In genomic region chr4:27048350-27049100, GRCh38 we compare ENCODE assay signal across 8 cellular contexts.
DNase-seq lines count a peak whose midpoint lies in the region; ATAC-seq and TF ChIP-seq lines count a peak whose summit lies in the region.

No MANE protein-coding gene starts in this region.

- peaks cover 4 to 11% (median 8%) of the 10 kb centered on the region in 4 donors for H3K4me1 Mint-ChIP-seq in naive thymus-derived CD8-positive, alpha-beta T cell

- H3K4me3 ChIP-seq in HFF-Myc (replicated peaks; ENCODE audit: low read depth, low read length) (peak overlapping the region; percentile 21; the same call in 1 of the 2 replicates), OCI-LY7 (ENCODE audit: low read depth, low read length, poor library complexity, severe bottlenecking) (peak overlapping the region; percentile 44), duodenal mucosa (ENCODE audit: low read depth in 1 of 2, low read length in 2 of 2) (peak overlapping the region; percentile 41 to 48)

- H3K4me2 ChIP-seq in OCI-LY7 (ENCODE audit: low read length), result peak overlapping the region; percentile 61

- H3K36me3 ChIP-seq in OCI-LY7 (ENCODE audit: insufficient read depth, low read length) (no peaks in the 10 kb centered on the region), duodenal mucosa (ENCODE audit: control insufficient read depth in 1 of 2, insufficient read depth in 2 of 2, low read length in 2 of 2) (no peaks in the 10 kb centered on the region)

- H3K9me2 ChIP-seq in OCI-LY7 (ENCODE audit: insufficient read depth, low read length), result no peaks in the 10 kb centered on the region

- H3K27me3 ChIP-seq in duodenal mucosa (ENCODE audit: control insufficient read depth in 1 of 2, insufficient read depth in 2 of 2, low read length in 2 of 2), result peaks cover 3 to 8% of the 10 kb centered on the region in 2 donors

- no TSS peak for BruUV-seq in OCI-LY7 (replicated peaks; lab: Mats Ljungman, UMichigan)

- intact Hi-C loops in OCI-LY7 (cut with micrococcal nuclease; ENCODE audit: unreplicated experiment), result loop anchor here (2.0 to 5.0 kb wide), 2 partner anchors 270 to 644 kb away; no protein-coding TSS in a partner anchor

- peaks cover 2 to 13% (median 12%) of the 10 kb centered on the region in 3 donors for H3K36me3 Mint-ChIP-seq in naive thymus-derived CD8-positive, alpha-beta T cell

- peak overlapping the region; percentile 23 to 67 (median 46) for H3K4me3 Mint-ChIP-seq in naive thymus-derived CD8-positive, alpha-beta T cell

- no peak overlapping the region for H3K9ac ChIP-seq in duodenal mucosa (ENCODE audit: low read depth in 1 of 2, low read length in 2 of 2)

- peak overlapping the region in 1 of 10 donors; percentile 23 for H3K27ac Mint-ChIP-seq in naive thymus-derived CD8-positive, alpha-beta T cell

- no peaks in the 10 kb centered on the region for H4K20me1 ChIP-seq in OCI-LY7 (ENCODE audit: insufficient read depth, low read length)

- POLR2A ChIA-PET in OCI-LY7 (lab: Charles Lee), result interaction anchor here (0.6 to 0.8 kb wide), 3 partner anchors 37 to 361 kb away, joined by 3 read pairs; no protein-coding TSS in a partner anchor
- POLR2A ChIA-PET in naive thymus-derived CD8-positive, alpha-beta T cell (lab: Charles Lee), result no interaction called here

- CTCF ChIA-PET in OCI-LY7 (lab: Charles Lee; ENCODE audit: unreplicated experiment), result interaction anchor here (1.0 kb wide), 1 partner anchor 568 kb away, joined by 3 read pairs; no protein-coding TSS in a partner anchor

- peaks cover 6% of the 10 kb centered on the region for H3K4me1 ChIP-seq in OCI-LY7 (ENCODE audit: insufficient read depth, low read length, poor library complexity, severe bottlenecking)
- H3K4me1 ChIP-seq in duodenal mucosa (ENCODE audit: control insufficient read depth in 1 of 2, insufficient read depth in 2 of 2, low read length in 2 of 2), result peaks cover 0 to 3% of the 10 kb centered on the region in 2 donors

- no peaks in the 10 kb centered on the region for H3K79me2 ChIP-seq in OCI-LY7 (ENCODE audit: insufficient read depth, low read depth, low read length)

- TF ChIP-seq CTCF in HFF-Myc (IDR thresholded peaks at IDR 0.05; ENCODE audit: low read depth, low read length, missing control alignments) (peak; percentile 30), OCI-LY7 (conservative IDR thresholded peaks at IDR 0.05; ENCODE audit: low read length) (peak; percentile 97)

- H3K27ac ChIP-seq in OCI-LY7 (ENCODE audit: low read depth, low read length, poor library complexity, severe bottlenecking) (no peak overlapping the region), duodenal mucosa (ENCODE audit: low read depth, low read length) (no peak overlapping the region)

- ATAC-seq in naive thymus-derived CD8-positive, alpha-beta T cell, result no peak
- ATAC-seq in GM21367 (IDR thresholded peaks at IDR 0.05; ENCODE audit: unreplicated experiment), result no peak
- no peak for ATAC-seq in HG03378 (IDR thresholded peaks at IDR 0.05; ENCODE audit: unreplicated experiment)
- no peak for ATAC-seq in HG02981 (IDR thresholded peaks at IDR 0.05; ENCODE audit: unreplicated experiment)

- DNase-seq in DMS53 (lab: John Stamatoyannopoulos, UW), result peak; percentile 73
- no peak for DNase-seq in HFF-Myc (ENCODE audit: extremely low read depth, low read depth)
- peak; percentile 56 for DNase-seq in OCI-LY7 (ENCODE audit: low spot score)
- peak in 3 of 10 donors; percentile 45 to 47 (median 45) for DNase-seq in naive thymus-derived CD8-positive, alpha-beta T cell

- H2AFZ ChIP-seq in OCI-LY7 (ENCODE audit: low read length), result peak overlapping the region; percentile 66; the same call in 1 of the 2 replicates

- H3K9me3 Mint-ChIP-seq in naive thymus-derived CD8-positive, alpha-beta T cell, result peaks cover 1 to 15% (median 10%) of the 10 kb centered on the region in 9 donors

- peaks cover 24 to 91% (median 50%) of the 10 kb centered on the region in 5 donors for H3K27me3 Mint-ChIP-seq in naive thymus-derived CD8-positive, alpha-beta T cell

- peaks cover 13% of the 10 kb centered on the region for H3K9me3 ChIP-seq in OCI-LY7 (ENCODE audit: low read length)
- no peaks in the 10 kb centered on the region for H3K9me3 ChIP-seq in duodenal mucosa (ENCODE audit: control insufficient read depth in 1 of 2, low read length in 2 of 2)
